In genomic region chr6:11262231-11262630, GRCh38 we compare ENCODE assay signal across 15 cellular contexts. TPM values are rescaled to one million over a fixed set of nuclear protein-coding genes. Genes with fewer than 3 reads are reported as not detected.
A peak's percentile ranks its signal among the peaks of the same experiment; 100 is the strongest.
DNase-seq lines count a peak whose midpoint lies in the region; ATAC-seq, FAIRE-seq and TF ChIP-seq lines count a peak whose summit lies in the region.
"Had no signal": no experiment of that assay in that cellular context is flagged by ENCODE, and none has a peak within 500 bp of the region (broad histone marks: within the 10 kb centered on the region; RNA-seq: fewer than 3 reads in every experiment).

No MANE protein-coding gene starts in this region.

- no peak overlapping the region for H2AFZ ChIP-seq in astrocyte (ENCODE audit: low read depth, low read length)

- intact Hi-C loops in lower lobe of right lung (cut with DNase I): no loop called here

- no peak overlapping the region for H3K27ac ChIP-seq in astrocyte (ENCODE audit: low read depth, low read length)
- peak overlapping the region; percentile 67 for H3K27ac ChIP-seq in lower lobe of right lung
- H3K27ac ChIP-seq in subcutaneous abdominal adipose tissue (ENCODE audit: low read depth, low read length): peak overlapping the region; percentile 79

- no peaks in the 10 kb centered on the region for H3K9me3 Mint-ChIP-seq in astrocyte (ENCODE audit: unreplicated experiment)

- ATAC-seq in lower lobe of right lung: peak in 1 of 2 donors; percentile 4
- no peak for ATAC-seq in GM18868 (IDR thresholded peaks at IDR 0.05; ENCODE audit: unreplicated experiment)
- no peak for ATAC-seq in GM18505 (IDR thresholded peaks at IDR 0.05; ENCODE audit: unreplicated experiment)
- ATAC-seq: activated CD8-positive, alpha-beta memory T cell treated with anti-CD3 and anti-CD28 coated beads, Interleukin-2, amount 10 ng/mL, durations not matched to agents 7 days and 5 days had no signal

- no peaks in the 10 kb centered on the region for H3K36me3 ChIP-seq in astrocyte (ENCODE audit: insufficient read depth, low read length)
- no peaks in the 10 kb centered on the region for H3K36me3 ChIP-seq in lower lobe of right lung
- no peaks in the 10 kb centered on the region for H3K36me3 ChIP-seq in subcutaneous abdominal adipose tissue (ENCODE audit: control insufficient read depth in 5 of 5, insufficient read depth in 5 of 5, low read length in 5 of 5)

- H3K79me2 ChIP-seq in astrocyte (ENCODE audit: insufficient read depth, low read length): no peaks in the 10 kb centered on the region

- TF ChIP-seq CTCF in astrocyte (IDR thresholded peaks at IDR 0.05; ENCODE audit: insufficient read depth, low read depth, low read length) (no peak), lower lobe of right lung (IDR thresholded peaks at IDR 0.05) (no peak)

- DNase-seq in G401 (ENCODE audit: low spot score): peak; percentile 92
- no peak for DNase-seq in astrocyte (ENCODE audit: low read depth)
- no peak for DNase-seq in lower lobe of right lung
- DNase-seq in CD1c-positive myeloid dendritic cell (ENCODE audit: extremely low spot score): no peak
- DNase-seq in LoVo (ENCODE audit: low spot score): no peak
- DNase-seq: activated CD8-positive, alpha-beta memory T cell treated with anti-CD3 and anti-CD28 coated beads, Interleukin-2, amount 10 ng/mL, durations not matched to agents 7 days and 5 days; activated gamma-delta T cell treated with Interleukin-2 at 50 U/mL for 16 hours; effector CD8-positive, alpha-beta T cell; HCEC 1CT; NCI-H187; stimulated activated naive CD4-positive, alpha-beta T cell treated with Interleukin-2 at 50 U/mL for 16 hours had no signal

- H3K4me3 Mint-ChIP-seq in astrocyte (ENCODE audit: unreplicated experiment): no peak overlapping the region
- H3K4me3 Mint-ChIP-seq: activated CD8-positive, alpha-beta memory T cell treated with anti-CD3 and anti-CD28 coated beads, Interleukin-2, amount 10 ng/mL, durations not matched to agents 7 days and 5 days had no signal

- no peak for TF ChIP-seq POLR2A in GM18505 (IDR thresholded peaks at IDR 0.05; ENCODE audit: borderline replicate concordance, extremely low read depth, insufficient read depth, insufficient read length)

- peaks cover 22% of the 10 kb centered on the region for H3K4me1 Mint-ChIP-seq in astrocyte (ENCODE audit: low read depth, unreplicated experiment)

- H3K9me3 ChIP-seq in astrocyte (ENCODE audit: insufficient read depth, low read depth, low read length): no peaks in the 10 kb centered on the region
- no peaks in the 10 kb centered on the region for H3K9me3 ChIP-seq in lower lobe of right lung
- H3K9me3 ChIP-seq in subcutaneous abdominal adipose tissue (ENCODE audit: control insufficient read depth in 5 of 5, low read length in 5 of 5): no peaks in the 10 kb centered on the region

- peak overlapping the region; percentile 48 for H3K27ac Mint-ChIP-seq in astrocyte (ENCODE audit: unreplicated experiment)
- H3K27ac Mint-ChIP-seq: activated CD8-positive, alpha-beta memory T cell treated with anti-CD3 and anti-CD28 coated beads, Interleukin-2, amount 10 ng/mL, durations not matched to agents 7 days and 5 days had no signal

- H3K9ac ChIP-seq in astrocyte (ENCODE audit: low read length) (no peak overlapping the region), subcutaneous abdominal adipose tissue (ENCODE audit: low read length in 5 of 5) (peak overlapping the region in 1 of 5 donors; percentile 14)

- no peaks in the 10 kb centered on the region for H3K36me3 Mint-ChIP-seq in astrocyte (ENCODE audit: low read depth, unreplicated experiment)

- H3K4me2 ChIP-seq in astrocyte (ENCODE audit: low read length): no peak overlapping the region

- H3K27me3 ChIP-seq in astrocyte (ENCODE audit: insufficient read depth, low read length) (no peaks in the 10 kb centered on the region), lower lobe of right lung (ENCODE audit: low read depth) (no peaks in the 10 kb centered on the region), subcutaneous abdominal adipose tissue (ENCODE audit: control insufficient read depth in 5 of 5, insufficient read depth in 4 of 5, low read length in 5 of 5) (no peaks in the 10 kb centered on the region)

- no peak for FAIRE-seq in astrocyte (lab: Jason Lieb, UNC)
- FAIRE-seq: bronchial epithelial cell had no signal

- H3K4me3 ChIP-seq in astrocyte (ENCODE audit: insufficient read depth, low read depth, low read length) (no peak overlapping the region), lower lobe of right lung (no peak overlapping the region), subcutaneous abdominal adipose tissue (ENCODE audit: low read depth in 1 of 5, low read length in 5 of 5) (no peak overlapping the region)

- H3K4me1 ChIP-seq in astrocyte (ENCODE audit: insufficient read depth, low read length): peaks cover 23% of the 10 kb centered on the region
- H3K4me1 ChIP-seq in lower lobe of right lung: peaks cover 42% of the 10 kb centered on the region
- H3K4me1 ChIP-seq in subcutaneous abdominal adipose tissue (ENCODE audit: control insufficient read depth in 5 of 5, insufficient read depth in 5 of 5, low read length in 5 of 5): peaks cover 6 to 38% (median 27%) of the 10 kb centered on the region in 5 donors

- H4K20me1 ChIP-seq in astrocyte (ENCODE audit: insufficient read depth, low read length): no peaks in the 10 kb centered on the region

- no peaks in the 10 kb centered on the region for H3K27me3 Mint-ChIP-seq in astrocyte (ENCODE audit: low read depth, unreplicated experiment)
- H3K27me3 Mint-ChIP-seq: activated CD8-positive, alpha-beta memory T cell treated with anti-CD3 and anti-CD28 coated beads, Interleukin-2, amount 10 ng/mL, durations not matched to agents 7 days and 5 days had no signal

- in situ Hi-C loops in G401 (cut with HindIII; ENCODE audit: low sequenced_read_pairs): no loop called here

RNA-seq across cellular contexts. Expression of gene NEDD9, which starts 29.8 kb away (rescaled TPM):
- 83.1 and 96.4 TPM in 2 replicates for total RNA-seq in G401 (2014; rRNA removed; shearing (Covaris generic))
- total RNA-seq in astrocyte (37.3 and 39.6 TPM in 2 replicates), lower lobe of right lung (127 TPM)
